ENCODE assay signal across 11 cellular contexts in the genomic region with DNA sequence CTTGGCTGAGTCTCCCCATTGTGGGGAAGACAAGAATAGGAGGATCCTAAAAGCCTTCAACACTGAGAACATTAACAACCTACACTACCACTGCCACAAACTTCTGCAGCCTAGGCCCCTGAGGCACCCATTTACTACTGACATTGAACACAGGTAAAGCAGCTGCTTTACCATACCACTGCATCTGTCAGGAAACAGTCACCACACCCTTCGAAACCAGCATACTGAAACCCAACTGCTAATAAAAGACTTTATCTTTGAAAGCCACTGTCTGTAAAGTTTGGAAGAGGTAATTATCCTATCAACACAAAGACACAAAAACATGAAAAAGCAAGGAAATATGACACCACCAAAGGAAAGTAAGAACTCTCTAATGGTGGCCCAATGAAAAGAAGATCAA. TPM values are rescaled to one million over a fixed set of nuclear protein-coding genes. Genes with fewer than 3 reads are reported as not detected.
DNase-seq lines count a peak whose midpoint lies in the region; ATAC-seq and TF ChIP-seq lines count a peak whose summit lies in the region.
"Had no signal": no experiment of that assay in that cellular context is flagged by ENCODE, and none has a peak within 500 bp of the region (broad histone marks: within the 10 kb centered on the region; RNA-seq: fewer than 3 reads in every experiment).

No MANE protein-coding gene starts in this region.

- TF ChIP-seq CTCF in mucosa of descending colon (IDR thresholded peaks at IDR 0.05) (no peak), neural progenitor cell (IDR thresholded peaks at IDR 0.05) (no peak)

- DNase-seq in activated CD4-positive, alpha-beta T cell treated with anti-CD3 and anti-CD28 coated beads, Interleukin-2, amount 10 ng/mL, durations not matched to agents 24 days and 14 days, result peak; percentile 73
- DNase-seq in activated CD4-positive, alpha-beta T cell treated with anti-CD3 and anti-CD28 coated beads for 4 hours, result no peak
- no peak for DNase-seq in mucosa of descending colon
- no peak for DNase-seq in neural progenitor cell (ENCODE audit: low spot score)
- DNase-seq in DMS53 (lab: John Stamatoyannopoulos, UW), result no peak
- DNase-seq: NCI-H2227 treated with DMSO at 0.1 percent for 48 hours had no signal

- H3F3A ChIP-seq in neural progenitor cell (ENCODE audit: low read depth), result no peaks in the 10 kb centered on the region

- no peaks in the 10 kb centered on the region for H3K27me3 ChIP-seq in neural progenitor cell
- H3K27me3 ChIP-seq: ascending aorta had no signal

- H3K27ac Mint-ChIP-seq in activated CD4-positive, alpha-beta T cell treated with anti-CD3 and anti-CD28 coated beads, Interleukin-2, amount 10 ng/mL, durations not matched to agents 24 days and 14 days, result peak overlapping the region; percentile 13
- no peak overlapping the region for H3K27ac Mint-ChIP-seq in neural progenitor cell

- no peak overlapping the region for H3K4me3 ChIP-seq in mucosa of descending colon
- H3K4me3 ChIP-seq in neural progenitor cell, result no peak overlapping the region
- H3K4me3 ChIP-seq: ascending aorta had no signal

- H3K4me1 ChIP-seq in mucosa of descending colon (ENCODE audit: low read depth) (peaks cover 3% of the 10 kb centered on the region), neural progenitor cell (no peaks in the 10 kb centered on the region)

- H3K4me3 Mint-ChIP-seq in activated CD4-positive, alpha-beta T cell treated with anti-CD3 and anti-CD28 coated beads, Interleukin-2, amount 10 ng/mL, durations not matched to agents 24 days and 14 days, result peak overlapping the region; percentile 9
- no peak overlapping the region for H3K4me3 Mint-ChIP-seq in neural progenitor cell

- intact Hi-C loops in activated CD4-positive, alpha-beta T cell treated with anti-CD3 and anti-CD28 coated beads, Interleukin-2, amount 10 ng/mL, durations not matched to agents 24 days and 14 days (cut with micrococcal nuclease), result no loop called here
- intact Hi-C loops in mucosa of descending colon (cut with DNase I, micrococcal nuclease), result no loop called here

- H3K9me3 ChIP-seq in mucosa of descending colon, result no peaks in the 10 kb centered on the region
- peaks cover 14% of the 10 kb centered on the region for H3K9me3 ChIP-seq in neural progenitor cell (ENCODE audit: low read depth)

- H3K4me1 Mint-ChIP-seq in activated CD4-positive, alpha-beta T cell treated with anti-CD3 and anti-CD28 coated beads, Interleukin-2, amount 10 ng/mL, durations not matched to agents 24 days and 14 days, result peaks cover 36% of the 10 kb centered on the region
- no peaks in the 10 kb centered on the region for H3K4me1 Mint-ChIP-seq in neural progenitor cell

- no peak overlapping the region for H3K4me2 ChIP-seq in neural progenitor cell

- H4K20me1 ChIP-seq in neural progenitor cell (ENCODE audit: low read depth), result no peaks in the 10 kb centered on the region

- H3K9ac ChIP-seq in neural progenitor cell, result no peak overlapping the region

- peaks cover 13% of the 10 kb centered on the region for H3K9me3 Mint-ChIP-seq in activated CD4-positive, alpha-beta T cell treated with anti-CD3 and anti-CD28 coated beads, Interleukin-2, amount 10 ng/mL, durations not matched to agents 24 days and 14 days
- H3K9me3 Mint-ChIP-seq in neural progenitor cell, result peaks cover 39% of the 10 kb centered on the region

- no peaks in the 10 kb centered on the region for H3K27me3 Mint-ChIP-seq in activated CD4-positive, alpha-beta T cell treated with anti-CD3 and anti-CD28 coated beads, Interleukin-2, amount 10 ng/mL, durations not matched to agents 24 days and 14 days
- H3K27me3 Mint-ChIP-seq in neural progenitor cell (ENCODE audit: insufficient read depth, low read depth), result no peaks in the 10 kb centered on the region

- ATAC-seq in GM21528 (IDR thresholded peaks at IDR 0.05; ENCODE audit: low FRiP score, unreplicated experiment) (peak; percentile 78), HG03442 (IDR thresholded peaks at IDR 0.05; ENCODE audit: unreplicated experiment) (peak; percentile 59), mucosa of descending colon (peak; percentile 63), HG02678 (IDR thresholded peaks at IDR 0.05; ENCODE audit: unreplicated experiment) (no peak)

- H3K79me2 ChIP-seq in neural progenitor cell (ENCODE audit: low read depth), result peaks cover 50% of the 10 kb centered on the region

- no peak overlapping the region for H2AFZ ChIP-seq in neural progenitor cell (replicated peaks)

- H3K36me3 ChIP-seq in mucosa of descending colon (ENCODE audit: low read depth) (no peaks in the 10 kb centered on the region), neural progenitor cell (peaks cover 14% of the 10 kb centered on the region)

- no peak overlapping the region for H3K27ac ChIP-seq in neural progenitor cell
- H3K27ac ChIP-seq: ascending aorta, HL-60 had no signal

- peaks cover 48% of the 10 kb centered on the region for H3K36me3 Mint-ChIP-seq in activated CD4-positive, alpha-beta T cell treated with anti-CD3 and anti-CD28 coated beads, Interleukin-2, amount 10 ng/mL, durations not matched to agents 24 days and 14 days (ENCODE audit: low read depth)
- peaks cover 37% of the 10 kb centered on the region for H3K36me3 Mint-ChIP-seq in neural progenitor cell

RNA-seq across cellular contexts. Expression of gene IFNAR1, which starts 7.4 kb away (rescaled TPM):
- 19.0 and 24.0 TPM in 2 replicates for total RNA-seq in activated CD4-positive, alpha-beta T cell treated with anti-CD3 and anti-CD28 coated beads, Interleukin-2, amount 10 ng/mL, durations not matched to agents 24 days and 14 days
- total RNA-seq in mucosa of descending colon, result 10 to 100 TPM; 41.9 to 49.5 (median 43.3) TPM
- total RNA-seq in neural progenitor cell (ENCODE audit: low replicate concordance), result 6.0 and 9.5 TPM in 2 replicates
